ENCODE assay signal across 18 cellular contexts in genomic region chr5:52878671-52879070, GRCh38.
A peak's percentile ranks its signal among the peaks of the same experiment; 100 is the strongest.
DNase-seq lines count a peak whose midpoint lies in the region; ATAC-seq and TF ChIP-seq lines count a peak whose summit lies in the region.
"Had no signal": no experiment of that assay in that cellular context is flagged by ENCODE, and none has a peak within 500 bp of the region (broad histone marks: within the 10 kb centered on the region; RNA-seq: fewer than 3 reads in every experiment).

No MANE protein-coding gene starts in this region.

- H3K27me3 ChIP-seq in SJCRH30 (no peaks in the 10 kb centered on the region), thyroid gland (no peaks in the 10 kb centered on the region)

- in situ Hi-C loops in Caki2 (cut with HindIII; ENCODE audit: low pct_unique_long_range_greater_than_20kb, low sequenced_read_pairs) = no loop called here

- peak; percentile 38 for DNase-seq in Caki2 (ENCODE audit: low read depth)
- DNase-seq in HFF-Myc (ENCODE audit: extremely low read depth, low read depth) = peak; percentile 35
- DNase-seq in SJCRH30 = peak; percentile 32 to 74
- DNase-seq in fibroblast of mammary gland (ENCODE audit: low read depth) = peak; percentile 76
- no peak for DNase-seq in activated effector memory CD4-positive, alpha-beta T cell treated with Interleukin-2 at 50 U/mL for 16 hours
- no peak for DNase-seq in thyroid gland
- DNase-seq: activated CD4-positive, alpha-beta memory T cell treated with anti-CD3 and anti-CD28 coated beads for 36 hours; activated naive CD8-positive, alpha-beta T cell treated with anti-CD3 and anti-CD28 coated beads, Interleukin-2, amount 50 U/mL, for 24 hours; activated T-cell treated with anti-CD3 and anti-CD28 coated beads, Interleukin-2, amount 50 U/mL, for 72 hours; hippocampal formation; KBM-7; left ventricle myocardium superior; naive B cell; NCI-H1930; NK-92 treated with Interleukin-12 subunit alpha and Interleukin-12 subunit beta, amount 100 ng/mL, for 24 hours; stimulated activated naive CD4-positive, alpha-beta T cell treated with Interleukin-2 at 50 U/mL for 16 hours had no signal

- H3K9me3 ChIP-seq in SJCRH30 (replicated peaks) (no peaks in the 10 kb centered on the region), thyroid gland (no peaks in the 10 kb centered on the region)

- H3K4me1 ChIP-seq in SJCRH30 = peaks cover 35% of the 10 kb centered on the region
- no peaks in the 10 kb centered on the region for H3K4me1 ChIP-seq in thyroid gland

- TF ChIP-seq POLR2A in thyroid gland (IDR thresholded peaks at IDR 0.05) = no peak

- ATAC-seq in GM19397 (IDR thresholded peaks at IDR 0.05; ENCODE audit: unreplicated experiment) = no peak
- ATAC-seq in GM18868 (IDR thresholded peaks at IDR 0.05; ENCODE audit: unreplicated experiment) = no peak
- ATAC-seq: activated naive CD8-positive, alpha-beta T cell treated with anti-CD3 and anti-CD28 coated beads, Interleukin-2, amount 50 U/mL, for 24 hours; activated T-cell treated with anti-CD3 and anti-CD28 coated beads, Interleukin-2, amount 50 U/mL, for 72 hours; left ventricle myocardium superior had no signal

- peak overlapping the region; percentile 21; the same call in 1 of the 2 replicates for H3K27ac ChIP-seq in SJCRH30
- H3K27ac ChIP-seq in thyroid gland = no peak overlapping the region

- no peak overlapping the region for H3K4me3 ChIP-seq in HFF-Myc (replicated peaks; ENCODE audit: low read depth, low read length)
- no peak overlapping the region for H3K4me3 ChIP-seq in SJCRH30
- H3K4me3 ChIP-seq in fibroblast of mammary gland (ENCODE audit: control insufficient read depth, low read depth, low read length) = no peak overlapping the region
- no peak overlapping the region for H3K4me3 ChIP-seq in thyroid gland (replicated peaks in 1 of 3)

- 71 to 77% methylated on average over 3 of the region's 3 CpGs for WGBS in thyroid gland, 2 donors

- H3K36me3 ChIP-seq in SJCRH30 = no peaks in the 10 kb centered on the region
- peaks cover 0 to 3% of the 10 kb centered on the region in 2 donors for H3K36me3 ChIP-seq in thyroid gland

- TF ChIP-seq CTCF in HFF-Myc (IDR thresholded peaks at IDR 0.05; ENCODE audit: low read depth, low read length, missing control alignments) (no peak), fibroblast of mammary gland (conservative IDR thresholded peaks at IDR 0.05; ENCODE audit: control insufficient read depth, insufficient read depth, low read depth, low read length) (no peak), thyroid gland (IDR thresholded peaks at IDR 0.05) (no peak)

- intact Hi-C loops in thyroid gland (cut with DNase I) = no loop called here

Comparison
In these comparisons a context has a peak if more than half of its experiments do, and no peak if none do; other contexts are left out.
1. DNase-seq: peak in Caki2 (single experiment), HFF-Myc (single experiment), SJCRH30 (2 of 2) and fibroblast of mammary gland (single experiment); none in activated effector memory CD4-positive, alpha-beta T cell treated with Interleukin-2 at 50 U/mL for 16 hours (single experiment) and thyroid gland (0 of 2).